8 cellular contexts compared by ENCODE assay signal in the genomic region with DNA sequence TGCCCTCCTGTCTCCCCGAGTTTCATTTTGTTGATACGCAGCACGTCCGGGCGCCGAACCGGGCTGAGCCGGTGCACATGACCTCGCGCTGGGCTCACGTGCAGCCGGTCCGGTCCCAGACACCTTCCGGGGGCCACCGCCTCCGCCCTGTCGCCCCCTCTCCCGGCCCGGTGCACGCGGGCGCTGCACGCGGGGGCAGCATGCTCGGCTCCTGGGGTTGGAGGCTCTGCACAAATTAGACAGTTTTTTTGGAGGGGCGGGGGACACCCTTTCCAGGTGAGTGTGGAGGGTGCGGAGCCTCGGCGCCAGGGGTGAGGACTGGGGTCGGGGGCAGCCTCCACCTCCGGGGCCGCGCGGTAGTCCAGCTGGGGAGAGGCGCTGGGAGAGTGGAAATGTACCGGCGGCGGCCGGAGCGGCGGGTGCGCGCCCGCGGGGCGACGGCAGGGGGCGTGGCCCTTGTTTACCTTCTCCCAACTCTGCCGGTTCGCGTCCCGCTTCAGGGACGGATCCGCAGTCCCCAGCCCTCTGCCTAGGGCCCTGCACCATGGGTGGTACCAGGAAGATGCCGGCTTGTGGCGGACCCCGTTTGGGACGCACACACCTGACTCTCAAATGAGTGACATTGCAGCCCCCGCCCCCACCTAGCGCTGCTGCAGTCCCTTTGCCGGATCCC. TPM values are rescaled to one million over a fixed set of nuclear protein-coding genes. Genes with fewer than 3 reads are reported as not detected.
DNase-seq lines count a peak whose midpoint lies in the region; ATAC-seq and TF ChIP-seq lines count a peak whose summit lies in the region.

No MANE protein-coding gene starts in this region.

- POLR2A ChIA-PET in RWPE1 (lab: Yijun Ruan, JAX; ENCODE audit: low non-redundant PET), result interaction anchor here (0.5 to 3.1 kb wide), 7 partner anchors 20 to 158 kb away, joined by 3 to 11 read pairs (median 4); a partner anchor contains a TSS

- H3K4me3 ChIP-seq in cardiac muscle cell (peak overlapping the region; percentile 73), ovary (peak overlapping the region; percentile 90), upper lobe of left lung (peak overlapping the region; percentile 64 to 96 (median 86))

- peak; percentile 73 for DNase-seq in CD1c-positive myeloid dendritic cell (ENCODE audit: extremely low spot score)
- DNase-seq in RWPE1 (ENCODE audit: low spot score), result peak; percentile 79
- DNase-seq in activated naive CD4-positive, alpha-beta T cell treated with anti-CD3 and anti-CD28 coated beads, Interleukin-2, amount 50 U/mL, for 16 hours, result peak; percentile 82
- peak; percentile 38 to 74 for DNase-seq in cardiac muscle cell (ENCODE audit: low read depth in 1 of 2, low spot score in 1 of 2)
- peak; percentile 77 to 86 (median 83) for DNase-seq in ovary
- DNase-seq in upper lobe of left lung, result peak; percentile 86 to 96

- H3K27ac ChIP-seq in RWPE1 (peak overlapping the region; percentile 98), cardiac muscle cell (no peak overlapping the region), ovary (peak overlapping the region; percentile 92 to 96), upper lobe of left lung (peak overlapping the region; percentile 96 to 98 (median 98))

- H3K36me3 ChIP-seq in cardiac muscle cell (no peaks in the 10 kb centered on the region), ovary (no peaks in the 10 kb centered on the region), upper lobe of left lung (no peaks in the 10 kb centered on the region)

- no peaks in the 10 kb centered on the region for H3K9me3 ChIP-seq in cardiac muscle cell (ENCODE audit: low read depth)
- no peaks in the 10 kb centered on the region for H3K9me3 ChIP-seq in ovary
- H3K9me3 ChIP-seq in upper lobe of left lung, result no peaks in the 10 kb centered on the region

- ATAC-seq in GM19372 (IDR thresholded peaks at IDR 0.05; ENCODE audit: low read depth, unreplicated experiment), result peak; percentile 24
- peak; percentile 16 for ATAC-seq in HG03571 (IDR thresholded peaks at IDR 0.05; ENCODE audit: unreplicated experiment)
- peak; percentile 54 to 60 for ATAC-seq in upper lobe of left lung (ENCODE audit: low FRiP score in 2 of 2)

- TF ChIP-seq POLR2A in ovary (IDR thresholded peaks at IDR 0.05) (no peak), upper lobe of left lung (IDR thresholded peaks at IDR 0.05) (no peak)

- no peaks in the 10 kb centered on the region for H3K4me1 ChIP-seq in cardiac muscle cell (ENCODE audit: low read depth)
- H3K4me1 ChIP-seq in ovary (ENCODE audit: insufficient read depth), result peaks cover 31% of the 10 kb centered on the region
- peaks cover 41 to 50% (median 44%) of the 10 kb centered on the region in 4 donors for H3K4me1 ChIP-seq in upper lobe of left lung

- WGBS in ovary, 3 donors, result 0 to 1% (median 0%) methylated on average over 46 to 61 of the region's 61 CpGs
- WGBS in upper lobe of left lung, 2 donors, result 0% methylated on average over 19 to 57 of the region's 61 CpGs

- TF ChIP-seq CTCF in RWPE1 (conservative IDR thresholded peaks at IDR 0.05; ENCODE audit: low read depth) (no peak; the same call in 1 of the 2 replicates), cardiac muscle cell (IDR thresholded peaks at IDR 0.05; ENCODE audit: low read depth, low read length) (peak; percentile 39), ovary (IDR thresholded peaks at IDR 0.05) (peak; percentile 45 to 68 (median 48)), upper lobe of left lung (IDR thresholded peaks at IDR 0.05) (peak in 5 of 6 experiments; percentile 36 to 80 (median 75))

- TF ChIP-seq EP300 in ovary (IDR thresholded peaks at IDR 0.05) (no peak), upper lobe of left lung (IDR thresholded peaks at IDR 0.05) (peak in 1 of 4 donors; percentile 49)

- intact Hi-C loops in ovary (cut with DNase I), result loop anchor here in 2 of 4 donors (5.0 kb wide), 5 partner anchors 41 to 154 kb away; a partner anchor contains a TSS

- no peaks in the 10 kb centered on the region for H3K27me3 ChIP-seq in cardiac muscle cell
- H3K27me3 ChIP-seq in ovary, result no peaks in the 10 kb centered on the region
- H3K27me3 ChIP-seq in upper lobe of left lung, result no peaks in the 10 kb centered on the region

- CTCF ChIA-PET in RWPE1 (lab: Yijun Ruan, JAX), result interaction anchor here (0.6 to 3.9 kb wide), 19 partner anchors 10 to 223 kb away, joined by 3 to 34 read pairs (median 4); a partner anchor contains a TSS

RNA-seq across cellular contexts. Expression of a gene that starts 1.1 kb away (rescaled TPM):
- 12.9 and 17.8 TPM in 2 replicates for total RNA-seq in cardiac muscle cell
- polyA plus RNA-seq in cardiac muscle cell, result 2.8 and 11.3 TPM in 2 replicates
- total RNA-seq in ovary, result 10 to 100 TPM; 31.4 to 82.9 (median 74.9) TPM
- polyA plus RNA-seq in ovary, result 10 to 100 TPM; 23.2 to 28.1 TPM
- 100 to 1,000 TPM in 1 of 6 donors, 10 to 100 TPM in 5; 51.5 to 102 (median 69.5) TPM for total RNA-seq in upper lobe of left lung
